ENCODE assay signal across 19 cellular contexts in the genomic region with DNA sequence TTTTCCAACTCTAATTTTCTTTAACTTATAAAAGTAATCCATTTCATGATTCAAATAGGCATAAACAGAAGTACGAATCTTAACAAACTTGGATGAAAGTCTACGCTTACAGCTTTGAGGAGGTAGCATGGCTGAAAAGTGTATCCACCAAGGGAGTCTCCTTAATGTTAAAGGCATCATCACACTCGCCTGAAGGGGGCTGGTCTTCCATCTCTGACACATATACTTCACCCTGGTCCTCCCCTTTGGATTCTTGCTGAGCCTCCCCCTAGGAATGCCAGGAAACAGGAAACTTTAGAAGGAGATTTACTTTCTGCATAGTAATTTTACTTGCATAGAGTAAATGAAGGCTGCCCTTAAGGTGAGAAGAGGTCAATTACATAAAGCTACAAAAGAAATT. TPM values are rescaled to one million over a fixed set of nuclear protein-coding genes. Genes with fewer than 3 reads are reported as not detected.
A peak's percentile ranks its signal among the peaks of the same experiment; 100 is the strongest.
DNase-seq lines count a peak whose midpoint lies in the region; ATAC-seq and TF ChIP-seq lines count a peak whose summit lies in the region.
"Had no signal": no experiment of that assay in that cellular context is flagged by ENCODE, and none has a peak within 500 bp of the region (broad histone marks: within the 10 kb centered on the region; RNA-seq: fewer than 3 reads in every experiment).

No MANE protein-coding gene starts in this region.

- DNase-seq in Daoy (ENCODE audit: low read depth) (peak; percentile 36), IMR-90 (peak; percentile 54), amniotic epithelial cell (ENCODE audit: low read depth) (peak; percentile 7), foreskin keratinocyte (no peak), DMS153 treated with DMSO at 0.1 percent for 48 hours (lab: John Stamatoyannopoulos, UW; ENCODE audit: unreplicated experiment) (no peak), NCI-H2107 treated with DMSO at 0.1 percent for 48 hours (lab: John Stamatoyannopoulos, UW; ENCODE audit: unreplicated experiment) (no peak), thyroid gland (no peak)
- DNase-seq in activated CD4-positive, alpha-beta T cell treated with anti-CD3 and anti-CD28 coated beads, Interleukin-2, amount 50 U/mL, for 4 hours: no peak
- DNase-seq: activated CD4-positive, alpha-beta T cell treated with anti-CD3 and anti-CD28 coated beads for 36 hours; activated naive CD4-positive, alpha-beta T cell treated with anti-CD3 and anti-CD28 coated beads, Interleukin-2, amount 50 U/mL, for 16 hours; esophagus squamous epithelium; NCI-H1092 treated with DMSO at 0.1 percent for 48 hours; sigmoid colon; stimulated activated CD4-positive, alpha-beta T cell treated with anti-CD3 and anti-CD28 coated beads, Interleukin-2, amount 100 ng/mL, for 24 hours; substantia nigra; T-helper 9 cell had no signal

- H3K36me3 ChIP-seq in IMR-90 (ENCODE audit: control insufficient read depth, insufficient read depth, low read length) (no peaks in the 10 kb centered on the region), thyroid gland (no peaks in the 10 kb centered on the region)
- H3K36me3 ChIP-seq: esophagus squamous epithelium, ovary, sigmoid colon had no signal

- no peak overlapping the region for H2BK120ac ChIP-seq in IMR-90 (ENCODE audit: low read depth, low read length)

- TF ChIP-seq POLR2A in IMR-90 (IDR thresholded peaks at IDR 0.05; ENCODE audit: low read depth, low read length) (no peak), thyroid gland (IDR thresholded peaks at IDR 0.05) (no peak)

- CTCF ChIA-PET in IMR-90 (lab: Yijun Ruan, JAX): interaction anchor here (0.6 kb wide), 1 partner anchor 248 kb away, joined by 8 read pairs; no protein-coding TSS in a partner anchor

- intact Hi-C loops in IMR-90 (cut with micrococcal nuclease): no loop called here
- intact Hi-C loops in thyroid gland (cut with DNase I): no loop called here

- H4K8ac ChIP-seq in IMR-90 (ENCODE audit: low read depth in 2 of 2, low read length in 2 of 2): no peak overlapping the region

- H3K4me1 ChIP-seq in IMR-90 (ENCODE audit: control insufficient read depth, insufficient read depth, low read length) (peaks cover 4% of the 10 kb centered on the region), foreskin keratinocyte (no peaks in the 10 kb centered on the region), thyroid gland (no peaks in the 10 kb centered on the region)
- H3K4me1 ChIP-seq: body of pancreas, Caco-2, sigmoid colon had no signal

- no peak overlapping the region for H3K9ac ChIP-seq in IMR-90 (ENCODE audit: low read depth, low read length)

- H2AFZ ChIP-seq in IMR-90 (replicated peaks; ENCODE audit: low read length, poor library complexity): no peak overlapping the region

- no peak overlapping the region for H3K14ac ChIP-seq in IMR-90 (replicated peaks; ENCODE audit: low read depth, low read length)

- H2BK15ac ChIP-seq in IMR-90 (ENCODE audit: low read depth, low read length): no peak overlapping the region

- H3K4ac ChIP-seq in IMR-90 (ENCODE audit: low read depth, low read length): no peak overlapping the region

- in situ Hi-C loops in IMR-90 (cut with MboI; ENCODE audit: low sequenced_read_pairs): loop anchor here (25.0 kb wide), 2 partner anchors 112 to 512 kb away; partner anchors contain the start of gene FAM13B

- H2AK9ac ChIP-seq in IMR-90 (replicated peaks; ENCODE audit: low read depth, low read length, poor library complexity): no peak overlapping the region

- BruUV-seq in IMR-90 (replicated peaks; lab: Mats Ljungman, UMichigan): no TSS peak

- no peaks in the 10 kb centered on the region for H3K79me1 ChIP-seq in IMR-90 (ENCODE audit: low read depth in 1 of 2, low read length in 2 of 2)

- no peak overlapping the region for H3K18ac ChIP-seq in IMR-90 (ENCODE audit: low read depth, low read length)

- dilution Hi-C loops in IMR-90 (cut with HindIII; ENCODE audit: low sequenced_read_pairs, unreplicated experiment): no loop called here

- H4K91ac ChIP-seq in IMR-90 (ENCODE audit: insufficient read depth, low read depth, low read length): no peak overlapping the region

- H2BK5ac ChIP-seq in IMR-90 (ENCODE audit: low read depth, low read length, poor library complexity, severe bottlenecking): no peak overlapping the region

- no peak for TF ChIP-seq RAD21 in IMR-90 (IDR thresholded peaks at IDR 0.05; ENCODE audit: low read length)

- H2AK5ac ChIP-seq in IMR-90 (ENCODE audit: low read depth, low read length): no peak overlapping the region

- H3K56ac ChIP-seq in IMR-90 (ENCODE audit: extremely low read depth, insufficient read depth, low read length): no peak overlapping the region

- H3K4me3 ChIP-seq in IMR-90 (ENCODE audit: insufficient read depth, low read depth, low read length) (no peak overlapping the region), thyroid gland (replicated peaks in 1 of 3) (no peak overlapping the region)
- H3K4me3 ChIP-seq: body of pancreas, esophagus squamous epithelium, ovary, sigmoid colon had no signal

- no peak for TF ChIP-seq CTCF in IMR-90 (conservative IDR thresholded peaks at IDR 0.05; ENCODE audit: low read depth, low read length)
- no peak for TF ChIP-seq CTCF in foreskin keratinocyte (conservative IDR thresholded peaks at IDR 0.05)
- TF ChIP-seq CTCF in thyroid gland (IDR thresholded peaks at IDR 0.05): no peak

- POLR2A ChIA-PET in IMR-90 (lab: Charles Lee; ENCODE audit: unreplicated experiment): no interaction called here

- H3K27ac ChIP-seq in IMR-90 (ENCODE audit: insufficient read depth, low read length) (no peak overlapping the region), foreskin keratinocyte (no peak overlapping the region), thyroid gland (no peak overlapping the region)
- H3K27ac ChIP-seq: body of pancreas, esophagus squamous epithelium, ovary, sigmoid colon had no signal

- ATAC-seq in IMR-90 (ENCODE audit: low read depth): peak; percentile 54; the same call in 1 of the 2 replicates
- ATAC-seq in foreskin keratinocyte: peak; percentile 50
- ATAC-seq: activated CD4-positive, alpha-beta T cell treated with anti-CD3 and anti-CD28 coated beads for 36 hours; body of pancreas had no signal

- no peak overlapping the region for H2BK20ac ChIP-seq in IMR-90 (ENCODE audit: low read depth, low read length)

- H3K9me3 ChIP-seq in IMR-90 (ENCODE audit: control insufficient read depth, insufficient read depth, low read length) (no peaks in the 10 kb centered on the region), thyroid gland (no peaks in the 10 kb centered on the region)
- H3K9me3 ChIP-seq: body of pancreas, Caco-2, esophagus squamous epithelium, ovary, sigmoid colon had no signal

- no peak overlapping the region for H3K4me2 ChIP-seq in IMR-90 (ENCODE audit: low read depth, low read length)

- H3K27me3 ChIP-seq in IMR-90 (ENCODE audit: control insufficient read depth, insufficient read depth, low read length): no peaks in the 10 kb centered on the region
- H3K27me3 ChIP-seq in foreskin keratinocyte: no peaks in the 10 kb centered on the region
- H3K27me3 ChIP-seq in thyroid gland: no peaks in the 10 kb centered on the region
- H3K27me3 ChIP-seq: body of pancreas, esophagus squamous epithelium, ovary, sigmoid colon had no signal

- no CpG with 5 or more reads among the region's 3 CpGs for WGBS in IMR-90 (ENCODE audit: extremely low coverage in 2 of 2, insufficient read length in 1 of 2), 2 experiments
- WGBS in thyroid gland, 2 donors: 55 to 57% methylated on average over 3 of the region's 3 CpGs

- no peaks in the 10 kb centered on the region for H3K9me1 ChIP-seq in IMR-90 (ENCODE audit: insufficient read depth, low read length)

- no peak overlapping the region for H3K23ac ChIP-seq in IMR-90 (ENCODE audit: low read depth, low read length)

- no peaks in the 10 kb centered on the region for H4K20me1 ChIP-seq in IMR-90 (ENCODE audit: insufficient read depth, low read length)

- H4K5ac ChIP-seq in IMR-90 (ENCODE audit: low read depth, low read length): no peak overlapping the region

TF ChIP-seq in IMR-90, 13 proteins besides CTCF, POLR2A, EP300 and RAD21 (continues in another document):
- TF ChIP-seq FOS (IDR thresholded peaks at IDR 0.05; ENCODE audit: low read depth, low read length): no peak
- TF ChIP-seq NFE2L2 (IDR thresholded peaks at IDR 0.05; ENCODE audit: low read depth, low read length): no peak
- no peak for TF ChIP-seq MXI1 (IDR thresholded peaks at IDR 0.05; ENCODE audit: borderline replicate concordance, low read depth, low read length)
- no peak for TF ChIP-seq RCOR1 (IDR thresholded peaks at IDR 0.05; ENCODE audit: insufficient replicate concordance, low read length)
- no peak for TF ChIP-seq RFX5 (IDR thresholded peaks at IDR 0.05; ENCODE audit: low read depth, low read length)

RNA-seq across cellular contexts. Expression of gene NME5, which starts 10.3 kb away (rescaled TPM):
- 0.29 TPM in 1 of 2 replicates, not detected in the other for total RNA-seq in Daoy (2014; rRNA removed; shearing (Covaris generic))
- total RNA-seq in IMR-90 (2012; rRNA removed) (under 0.01 and 0.18 TPM in 2 replicates), foreskin keratinocyte (0.39 TPM in 1 of 2 replicates, not detected in the other), thyroid gland (10 to 100 TPM in 3 of 4 donors, 1 to 10 TPM in 1; 4.3 to 14.4 (median 12.0) TPM)
- polyA plus RNA-seq in IMR-90 (2012; rRNA removed) (0.17 and 0.20 TPM in 2 replicates), foreskin keratinocyte (0.10 and 0.16 TPM in 2 replicates)
- not detected in 2 replicates for polyA plus RNA-seq in IMR-90 (2012; cell fraction: cytosol; rRNA removed)
- 0.10 TPM in 1 of 2 replicates, not detected in the other for polyA plus RNA-seq in IMR-90 (2012; cell fraction: nucleus; rRNA removed; ENCODE audit: low replicate concordance)
- total RNA-seq: activated CD4-positive, alpha-beta T cell treated with anti-CD3 and anti-CD28 coated beads for 36 hours; Caco-2 had no signal

RNA-seq across cellular contexts. Expression of gene BRD8, which starts 28.9 kb away (rescaled TPM):
- total RNA-seq in Daoy (2014; rRNA removed; shearing (Covaris generic)): 56.2 and 79.0 TPM in 2 replicates
- total RNA-seq in IMR-90 (2012; rRNA removed) (35.8 and 36.9 TPM in 2 replicates), foreskin keratinocyte (30.0 and 32.9 TPM in 2 replicates), thyroid gland (10 to 100 TPM; 56.9 to 96.1 (median 65.3) TPM)
- polyA plus RNA-seq in IMR-90 (2012; rRNA removed) (37.6 and 43.6 TPM in 2 replicates), foreskin keratinocyte (16.7 and 20.5 TPM in 2 replicates)
- polyA plus RNA-seq in IMR-90 (2012; cell fraction: cytosol; rRNA removed): 9.7 and 16.6 TPM in 2 replicates
- polyA plus RNA-seq in IMR-90 (2012; cell fraction: nucleus; rRNA removed; ENCODE audit: low replicate concordance): 37.2 and 122 TPM in 2 replicates

RNA-seq across cellular contexts. Expression of gene KIF20A, which starts 29.4 kb away (rescaled TPM):
- 105 and 106 TPM in 2 replicates for total RNA-seq in Daoy (2014; rRNA removed; shearing (Covaris generic))
- total RNA-seq in IMR-90 (2012; rRNA removed) (106 and 119 TPM in 2 replicates), foreskin keratinocyte (52.7 and 60.7 TPM in 2 replicates), thyroid gland (1 to 10 TPM in 2 of 4 donors, under 1 TPM in 1, not detected in 1; 0.40 to 2.6 (median 1.9) TPM)
- polyA plus RNA-seq in IMR-90 (2012; rRNA removed) (39.4 and 42.0 TPM in 2 replicates), foreskin keratinocyte (25.6 and 34.4 TPM in 2 replicates)
- 18.4 and 23.3 TPM in 2 replicates for polyA plus RNA-seq in IMR-90 (2012; cell fraction: cytosol; rRNA removed)
- polyA plus RNA-seq in IMR-90 (2012; cell fraction: nucleus; rRNA removed; ENCODE audit: low replicate concordance): 16.2 and 30.2 TPM in 2 replicates

Comparison
In these comparisons a context has a peak if more than half of its experiments do, and no peak if none do; other contexts are left out.
1. DNase-seq: peak in Daoy (single experiment), IMR-90 (single experiment) and amniotic epithelial cell (single experiment); none in foreskin keratinocyte (0 of 2), DMS153 treated with DMSO at 0.1 percent for 48 hours (single experiment), NCI-H2107 treated with DMSO at 0.1 percent for 48 hours (single experiment), activated CD4-positive, alpha-beta T cell treated with anti-CD3 and anti-CD28 coated beads, Interleukin-2, amount 50 U/mL, for 4 hours (0 of 2) and thyroid gland (0 of 2).
2. RNA of gene KIF20A, which starts 29.4 kb away (total RNA-seq): 106 to 119 TPM in IMR-90, 105 to 106 TPM in Daoy and 52.7 to 60.7 TPM in foreskin keratinocyte; 0.40 to 2.6 TPM in thyroid gland; every median in the first group is over 10 times any median in the second.